In genomic region chr14:103123634-103124500, GRCh38 we compare ENCODE assay signal across 8 cellular contexts. TPM values are rescaled to one million over a fixed set of nuclear protein-coding genes. Genes with fewer than 3 reads are reported as not detected.
DNase-seq lines count a peak whose midpoint lies in the region; FAIRE-seq and TF ChIP-seq lines count a peak whose summit lies in the region.

No MANE protein-coding gene starts in this region.

- H3K4me1 ChIP-seq in kidney (ENCODE audit: control insufficient read depth in 1 of 2, insufficient read depth in 1 of 2, low read depth in 1 of 2, low read length in 2 of 2) (peaks cover 15 to 56% of the 10 kb centered on the region in 2 donors), stomach smooth muscle (ENCODE audit: control insufficient read depth, insufficient read depth, low read length) (peaks cover 72% of the 10 kb centered on the region)

- H3K27me3 ChIP-seq in stomach smooth muscle (ENCODE audit: control insufficient read depth in 1 of 2, insufficient read depth in 2 of 2, low read length in 2 of 2) = peaks cover 32 to 37% of the 10 kb centered on the region in 2 donors

- H3K9ac ChIP-seq in kidney (ENCODE audit: low read length in 2 of 2) (peak overlapping the region in 1 of 2 donors; percentile 55), stomach smooth muscle (ENCODE audit: low read length in 2 of 2) (peak overlapping the region in 1 of 2 donors; percentile 60)

- H3K9me3 ChIP-seq in kidney (ENCODE audit: control insufficient read depth in 1 of 2, low read length in 2 of 2) (no peaks in the 10 kb centered on the region), stomach smooth muscle (ENCODE audit: control insufficient read depth in 2 of 2, low read length in 2 of 2) (no peaks in the 10 kb centered on the region)

- intact Hi-C loops in kidney (cut with DNase I) = no loop called here

- TF ChIP-seq CTCF in astrocyte of the cerebellum (IDR thresholded peaks at IDR 0.05; ENCODE audit: low read depth, low read length, missing control alignments) (peak; percentile 34), kidney (IDR thresholded peaks at IDR 0.05; ENCODE audit: borderline replicate concordance, extremely low read depth, insufficient read depth) (peak; percentile 42)

- no peaks in the 10 kb centered on the region for H3K36me3 ChIP-seq in kidney (ENCODE audit: control insufficient read depth in 1 of 2, insufficient read depth in 2 of 2, low read length in 2 of 2)
- no peaks in the 10 kb centered on the region for H3K36me3 ChIP-seq in stomach smooth muscle (ENCODE audit: control insufficient read depth in 2 of 2, insufficient read depth in 2 of 2, low read length in 2 of 2)

- H3K27ac ChIP-seq in kidney (ENCODE audit: low read depth in 2 of 2, low read length in 2 of 2) (peak overlapping the region; percentile 63 to 92), stomach smooth muscle (ENCODE audit: low read length) (peak overlapping the region; percentile 41)

- peak overlapping the region; percentile 34 for H3K4me3 ChIP-seq in astrocyte of the cerebellum (ENCODE audit: low read depth, low read length)
- peak overlapping the region in 1 of 2 donors; percentile 55 for H3K4me3 ChIP-seq in kidney (ENCODE audit: low read length in 2 of 2)
- peak overlapping the region; percentile 49 to 68 for H3K4me3 ChIP-seq in stomach smooth muscle (ENCODE audit: low read length in 2 of 2)

- DNase-seq in NCI-H748 (lab: John Stamatoyannopoulos, UW; ENCODE audit: unreplicated experiment) (peak; percentile 58), NCI-H748 treated with DMSO at 0.1 percent for 48 hours (lab: John Stamatoyannopoulos, UW) (no peak), astrocyte of the cerebellum (ENCODE audit: low read depth) (no peak), kidney (peak; percentile 91), activated gamma-delta T cell treated with Interleukin-2 at 50 U/mL for 16 hours (no peak), NCI-H1092 (lab: John Stamatoyannopoulos, UW) (no peak), NCI-H2081 (lab: John Stamatoyannopoulos, UW) (no peak)

- in situ Hi-C loops in astrocyte of the cerebellum (cut with HindIII; ENCODE audit: low sequenced_read_pairs) = no loop called here

- no peak for FAIRE-seq in kidney (lab: Jason Lieb, UNC)

RNA-seq across cellular contexts. Expression of gene TNFAIP2, which starts 0.6 kb away (rescaled TPM):
- 301 TPM for total RNA-seq in kidney
- polyA plus RNA-seq in kidney (ENCODE audit: insufficient read depth, low read depth, low replicate concordance) = 42.9 TPM

RNA-seq across cellular contexts. Expression of gene EXOC3L4, which starts 29.3 kb away (rescaled TPM):
- total RNA-seq in kidney = 11.6 TPM
- 15.6 TPM for polyA plus RNA-seq in kidney (ENCODE audit: insufficient read depth, low read depth, low replicate concordance)

RNA-seq across cellular contexts. Expression of gene LBHD2, which starts 39.9 kb away (rescaled TPM):
- total RNA-seq in kidney = not detected
- polyA plus RNA-seq in kidney (ENCODE audit: insufficient read depth, low read depth, low replicate concordance) = 0.82 TPM

Comparison
In these comparisons a context has a peak if more than half of its experiments do, and no peak if none do; other contexts are left out.
1. DNase-seq: peak in NCI-H748 (single experiment) and kidney (single experiment); none in NCI-H748 treated with DMSO at 0.1 percent for 48 hours (single experiment), astrocyte of the cerebellum (single experiment), activated gamma-delta T cell treated with Interleukin-2 at 50 U/mL for 16 hours (single experiment), NCI-H1092 (single experiment) and NCI-H2081 (0 of 2).